Comparison of ENCODE assay signal across 9 cellular contexts in genomic region chr3:57597973-57598351, GRCh38. TPM values are rescaled to one million over a fixed set of nuclear protein-coding genes. Genes with fewer than 3 reads are reported as not detected.
DNase-seq lines count a peak whose midpoint lies in the region; ATAC-seq and TF ChIP-seq lines count a peak whose summit lies in the region.
"Had no signal": no experiment of that assay in that cellular context is flagged by ENCODE, and none has a peak within 500 bp of the region (broad histone marks: within the 10 kb centered on the region; RNA-seq: fewer than 3 reads in every experiment).

No MANE protein-coding gene starts in this region.

- no peaks in the 10 kb centered on the region for H3K27me3 Mint-ChIP-seq in neural crest cell (ENCODE audit: low read depth)

- peaks cover 34% of the 10 kb centered on the region for H3K4me1 Mint-ChIP-seq in neural crest cell

- no peak for ATAC-seq in HG03039 (IDR thresholded peaks at IDR 0.05; ENCODE audit: unreplicated experiment)

- peak overlapping the region; percentile 63 for H3K27ac Mint-ChIP-seq in neural crest cell (ENCODE audit: unreplicated experiment)

- in situ Hi-C loops in G401 (cut with HindIII; ENCODE audit: low sequenced_read_pairs), result no loop called here

- H3K9me3 Mint-ChIP-seq in neural crest cell, result no peaks in the 10 kb centered on the region

- no peak for DNase-seq in GM12864 (ENCODE audit: low read depth)
- DNase-seq in RKO (ENCODE audit: low spot score), result peak; percentile 73
- DNase-seq in dermis microvascular lymphatic vessel endothelial cell (ENCODE audit: low read depth in 2 of 2), result peak; percentile 11 to 66
- no peak for DNase-seq in neural crest cell (ENCODE audit: low read depth, low spot score)
- no peak for DNase-seq in G401 (ENCODE audit: low spot score)
- DNase-seq in DMS153 treated with DMSO at 0.1 percent for 48 hours (lab: John Stamatoyannopoulos, UW; ENCODE audit: unreplicated experiment), result no peak
- DNase-seq in NCI-H526 (lab: John Stamatoyannopoulos, UW), result no peak

- H3K36me3 Mint-ChIP-seq in neural crest cell (ENCODE audit: low read depth), result no peaks in the 10 kb centered on the region

- H3K4me3 Mint-ChIP-seq in neural crest cell, result peak overlapping the region; percentile 94

- TF ChIP-seq CTCF in GM12864 (IDR thresholded peaks at IDR 0.05; ENCODE audit: low read depth, low read length, missing control alignments) (no peak), neural crest cell (conservative IDR thresholded peaks at IDR 0.05) (no peak)

- H3K4me3 ChIP-seq in GM12864 (ENCODE audit: low read depth, low read length), result peak overlapping the region; percentile 69

RNA-seq across cellular contexts. Expression of gene ARF4, which starts 0.8 kb away (rescaled TPM):
- total RNA-seq in dermis microvascular lymphatic vessel endothelial cell (121 and 123 TPM in 2 replicates), neural crest cell (113 and 123 TPM in 2 replicates)
- 92.3 and 106 TPM in 2 replicates for total RNA-seq in G401 (2014; rRNA removed; shearing (Covaris generic))

RNA-seq across cellular contexts. Expression of gene PDE12, which starts 41.9 kb away (rescaled TPM):
- total RNA-seq in dermis microvascular lymphatic vessel endothelial cell (9.2 and 15.3 TPM in 2 replicates), neural crest cell (19.5 and 20.0 TPM in 2 replicates)
- 16.7 and 18.4 TPM in 2 replicates for total RNA-seq in G401 (2014; rRNA removed; shearing (Covaris generic))

RNA-seq across cellular contexts. Expression of gene DNAH12, which starts 53.8 kb away (rescaled TPM):
- total RNA-seq in dermis microvascular lymphatic vessel endothelial cell (under 0.01 TPM in 2 replicates), neural crest cell (0.09 and 0.34 TPM in 2 replicates)
- not detected in 2 replicates for total RNA-seq in G401 (2014; rRNA removed; shearing (Covaris generic))
- total RNA-seq: T-helper 2 cell treated with Interferon-gamma antibody and Interleukin-4, amounts not matched to agents 100 ng/mL and 5 ng/mL, for 36 hours had no signal

Comparison
In these comparisons a context has a peak if more than half of its experiments do, and no peak if none do; other contexts are left out.
1. DNase-seq: peak in RKO (single experiment) and dermis microvascular lymphatic vessel endothelial cell (2 of 2); none in GM12864 (single experiment), neural crest cell (single experiment), G401 (single experiment), DMS153 treated with DMSO at 0.1 percent for 48 hours (single experiment) and NCI-H526 (0 of 2).